8 cellular contexts compared by ENCODE assay signal in the genomic region with DNA sequence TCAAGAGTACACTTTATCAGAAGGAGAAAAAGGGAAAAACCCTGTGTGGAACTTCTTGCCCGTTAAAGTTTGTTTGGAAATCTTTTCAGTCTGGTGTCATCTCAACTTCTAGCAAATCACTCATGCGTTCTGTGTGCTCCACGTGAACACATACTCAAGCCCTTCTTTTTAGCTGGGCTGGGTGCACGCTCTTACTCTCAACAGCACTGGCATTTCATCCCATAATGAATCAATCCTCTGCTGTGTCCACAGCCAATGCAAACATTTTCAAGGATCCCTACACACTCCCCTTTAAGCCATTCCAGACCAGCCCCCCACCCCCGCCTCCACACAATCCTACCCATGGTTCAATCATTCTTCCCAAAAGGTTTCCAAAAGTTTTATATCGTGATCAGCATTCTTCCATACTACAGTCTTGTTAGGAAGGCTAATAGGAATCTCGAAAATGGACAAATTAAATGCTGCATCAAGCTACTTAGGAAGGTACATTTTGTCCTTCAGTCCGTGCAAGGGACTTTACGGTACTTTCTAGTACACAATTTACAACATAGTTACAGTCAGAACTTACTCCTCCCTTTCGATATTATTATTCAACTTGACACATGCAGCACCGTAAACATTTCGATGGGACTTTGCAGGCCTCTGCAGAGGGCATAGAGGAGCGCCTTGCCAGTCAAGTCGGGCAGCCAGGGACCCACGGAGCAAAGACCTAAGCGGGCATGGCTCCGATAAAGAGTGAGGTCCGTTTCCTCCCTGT. TPM values are rescaled to one million over a fixed set of nuclear protein-coding genes. Genes with fewer than 3 reads are reported as not detected.
A peak's percentile ranks its signal among the peaks of the same experiment; 100 is the strongest.
DNase-seq lines count a peak whose midpoint lies in the region; ATAC-seq, FAIRE-seq and TF ChIP-seq lines count a peak whose summit lies in the region.

No MANE protein-coding gene starts in this region.

- TF ChIP-seq POLR2A in GM12892 (IDR thresholded peaks at IDR 0.05; ENCODE audit: low read depth, low read length) = no peak

- peak; percentile 26 for DNase-seq in ACHN
- no peak for DNase-seq in GM12892 (ENCODE audit: insufficient read length)
- DNase-seq in OCI-M1 (lab: John Stamatoyannopoulos, UW) = peak; percentile 60
- no peak for DNase-seq in NCI-H446 (lab: John Stamatoyannopoulos, UW)

- in situ Hi-C loops in ACHN (cut with HindIII; ENCODE audit: low pct_ligation_motif_present, low pct_unique_long_range_greater_than_20kb, low sequenced_read_pairs) = no loop called here

- peak overlapping the region; percentile 29 for H3K4me3 ChIP-seq in mucosa of stomach (ENCODE audit: low read length)

- no peaks in the 10 kb centered on the region for H3K36me3 ChIP-seq in mucosa of stomach (ENCODE audit: control insufficient read depth, insufficient read depth, low read length)

- peak overlapping the region; percentile 84 for H3K27ac ChIP-seq in cingulate gyrus (ENCODE audit: low read depth, low read length)

- ATAC-seq in GM19324 (IDR thresholded peaks at IDR 0.05; ENCODE audit: low FRiP score, unreplicated experiment) (no peak), GM19397 (IDR thresholded peaks at IDR 0.05; ENCODE audit: unreplicated experiment) (no peak)

- H3K27me3 ChIP-seq in mucosa of stomach (ENCODE audit: control insufficient read depth, insufficient read depth, low read length) = no peaks in the 10 kb centered on the region

- peak; percentile 80 for FAIRE-seq in GM12892 (lab: Jason Lieb, UNC)

- no peaks in the 10 kb centered on the region for H3K9me3 ChIP-seq in mucosa of stomach (ENCODE audit: control insufficient read depth, low read length)

- peak overlapping the region; percentile 85 for H3K9ac ChIP-seq in mucosa of stomach (ENCODE audit: low read length)

- H3K4me1 ChIP-seq in mucosa of stomach (ENCODE audit: control insufficient read depth, insufficient read depth, low read length) = peaks cover 14% of the 10 kb centered on the region

RNA-seq across cellular contexts. Expression of gene PTGR3, which starts 1.5 kb away (rescaled TPM):
- 29.4 TPM for polyA plus RNA-seq in GM12892 (2012; ENCODE audit: missing spikeins)

RNA-seq across cellular contexts. Expression of gene TSHZ1, which starts 3.1 kb away (rescaled TPM):
- 4.5 TPM for polyA plus RNA-seq in GM12892 (2012; ENCODE audit: missing spikeins)

Comparison
In these comparisons a context has a peak if more than half of its experiments do, and no peak if none do; other contexts are left out.
1. DNase-seq: peak in ACHN (single experiment) and OCI-M1 (single experiment); none in GM12892 (single experiment) and NCI-H446 (0 of 2).